Comparison of ENCODE assay signal across 13 cellular contexts in the genomic region with DNA sequence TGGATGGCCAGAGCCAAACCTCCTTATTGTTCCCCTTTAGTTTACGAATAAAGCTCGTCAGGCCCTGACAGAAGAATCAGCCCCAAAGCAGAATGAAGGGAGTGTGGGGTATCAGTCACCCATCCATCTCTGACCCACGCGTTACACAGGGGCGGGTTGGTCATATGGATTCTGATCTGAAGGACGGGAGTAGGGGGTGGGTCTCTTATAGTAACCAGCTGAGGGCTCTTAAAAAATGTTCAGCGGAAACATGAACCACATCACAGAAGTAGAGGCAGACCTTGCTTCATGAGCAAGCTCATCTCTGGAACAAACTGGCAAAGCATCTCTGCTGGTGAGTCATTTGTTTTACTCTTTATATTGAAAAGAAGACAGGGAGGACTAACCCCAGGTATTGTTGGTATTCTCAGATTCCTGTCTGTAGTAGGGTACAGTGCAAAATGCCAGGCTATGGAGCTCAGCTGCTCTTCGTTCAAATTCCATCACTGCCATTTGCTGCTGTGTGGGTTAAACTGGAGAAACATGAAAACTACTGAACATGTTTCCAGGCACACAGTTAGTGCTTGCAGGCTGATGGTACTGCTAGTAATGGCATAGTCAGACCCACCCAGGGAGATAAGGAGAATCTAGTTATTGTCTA. TPM values are rescaled to one million over a fixed set of nuclear protein-coding genes. Genes with fewer than 3 reads are reported as not detected.
A peak's percentile ranks its signal among the peaks of the same experiment; 100 is the strongest.
DNase-seq lines count a peak whose midpoint lies in the region; ATAC-seq and TF ChIP-seq lines count a peak whose summit lies in the region.
"Had no signal": no experiment of that assay in that cellular context is flagged by ENCODE, and none has a peak within 500 bp of the region (broad histone marks: within the 10 kb centered on the region; RNA-seq: fewer than 3 reads in every experiment).

A gene (plus strand): TSS at position 258 of the 640 bp plus-strand sequence. CDS start 3,018 bp downstream, outside the sequence.

- peak within 1 kb of the TSS; percentile 45 for H4K91ac ChIP-seq in trophoblast cell (ENCODE audit: low read depth, low read length)

- no peak within 1 kb of the TSS for H2BK12ac ChIP-seq in trophoblast cell (ENCODE audit: low read length)

- peaks cover 23 to 30% of the 10 kb centered on the region in 2 experiments for H3K4me1 ChIP-seq in trophoblast cell (ENCODE audit: control insufficient read depth in 1 of 2, insufficient read depth in 2 of 2, low read length in 2 of 2)
- H3K4me1 ChIP-seq: pancreas had no signal

- no peaks in the 10 kb centered on the region for H3K27me3 Mint-ChIP-seq in activated T-helper 2 cell treated with anti-CD3 and anti-CD28 coated beads, Interferon-gamma antibody, Interleukin-2, Interleukin-4, amounts not matched to agents 10 μg/mL and 5 μg/mL and 100 μg/mL, durations not matched to agents 14 hours and 24 hours and 36 hours (ENCODE audit: low read depth)
- no peaks in the 10 kb centered on the region for H3K27me3 Mint-ChIP-seq in stimulated activated naive CD8-positive, alpha-beta T cell treated with anti-CD3 and anti-CD28 coated beads, Interleukin-15, amount 100 ng/mL, for 72 hours

- peak within 1 kb of the TSS; percentile 50 for H3K27ac ChIP-seq in trophoblast cell (ENCODE audit: low read depth, low read length)
- no peak within 1 kb of the TSS for H3K27ac ChIP-seq in dorsolateral prefrontal cortex
- H3K27ac ChIP-seq: epithelial cell of prostate, pancreas, RWPE1 had no signal

- H3K27ac Mint-ChIP-seq in activated T-helper 2 cell treated with anti-CD3 and anti-CD28 coated beads, Interferon-gamma antibody, Interleukin-2, Interleukin-4, amounts not matched to agents 10 μg/mL and 5 μg/mL and 100 μg/mL, durations not matched to agents 14 hours and 24 hours and 36 hours, result peak within 1 kb of the TSS; percentile 82
- H3K27ac Mint-ChIP-seq in stimulated activated naive CD8-positive, alpha-beta T cell treated with anti-CD3 and anti-CD28 coated beads, Interleukin-15, amount 100 ng/mL, for 72 hours, result peak within 1 kb of the TSS in 1 of 2 donors; percentile 57

- H2BK120ac ChIP-seq in trophoblast cell (ENCODE audit: insufficient read depth, low read length, poor library complexity), result peak within 1 kb of the TSS; percentile 27

- H3K36me3 Mint-ChIP-seq in activated T-helper 2 cell treated with anti-CD3 and anti-CD28 coated beads, Interferon-gamma antibody, Interleukin-2, Interleukin-4, amounts not matched to agents 10 μg/mL and 5 μg/mL and 100 μg/mL, durations not matched to agents 14 hours and 24 hours and 36 hours (ENCODE audit: low read depth), result peaks cover 78% of the 10 kb centered on the region

- H2AFZ ChIP-seq in trophoblast cell (ENCODE audit: insufficient read depth, low read length, poor library complexity), result no peak within 1 kb of the TSS

- peak within 1 kb of the TSS; percentile 75 for H3K4me3 Mint-ChIP-seq in activated T-helper 2 cell treated with anti-CD3 and anti-CD28 coated beads, Interferon-gamma antibody, Interleukin-2, Interleukin-4, amounts not matched to agents 10 μg/mL and 5 μg/mL and 100 μg/mL, durations not matched to agents 14 hours and 24 hours and 36 hours (ENCODE audit: low read depth)
- peak within 1 kb of the TSS; percentile 22 to 53 for H3K4me3 Mint-ChIP-seq in stimulated activated naive CD8-positive, alpha-beta T cell treated with anti-CD3 and anti-CD28 coated beads, Interleukin-15, amount 100 ng/mL, for 72 hours

- no peak within 1 kb of the TSS for H3K18ac ChIP-seq in trophoblast cell (ENCODE audit: low read length)

- H3K9ac ChIP-seq in trophoblast cell (ENCODE audit: low read length), result no peak within 1 kb of the TSS

- peaks cover 75% of the 10 kb centered on the region for H3K4me1 Mint-ChIP-seq in activated T-helper 2 cell treated with anti-CD3 and anti-CD28 coated beads, Interferon-gamma antibody, Interleukin-2, Interleukin-4, amounts not matched to agents 10 μg/mL and 5 μg/mL and 100 μg/mL, durations not matched to agents 14 hours and 24 hours and 36 hours (ENCODE audit: low read depth)
- peaks cover 88% of the 10 kb centered on the region for H3K4me1 Mint-ChIP-seq in stimulated activated naive CD8-positive, alpha-beta T cell treated with anti-CD3 and anti-CD28 coated beads, Interleukin-15, amount 100 ng/mL, for 72 hours

- H3K4me3 ChIP-seq in trophoblast cell (ENCODE audit: low read depth, low read length), result no peak within 1 kb of the TSS
- no peak within 1 kb of the TSS for H3K4me3 ChIP-seq in dorsolateral prefrontal cortex
- H3K4me3 ChIP-seq: pancreas had no signal

- H3K79me1 ChIP-seq in trophoblast cell (ENCODE audit: low read length), result peaks cover 31% of the 10 kb centered on the region

- no peak for DNase-seq in activated CD4-positive, CD25-positive, alpha-beta regulatory T cell treated with anti-CD3 and anti-CD28 coated beads, Interleukin-2, amount 50 U/mL, for 72 hours
- DNase-seq in activated T-helper 2 cell treated with anti-CD3 and anti-CD28 coated beads, Interferon-gamma antibody, Interleukin-2, Interleukin-4, amounts not matched to agents 10 μg/mL and 5 μg/mL and 100 μg/mL, durations not matched to agents 14 hours and 24 hours and 36 hours (ENCODE audit: low spot score), result peak; percentile 33
- peak in 1 of 2 donors; percentile 39 for DNase-seq in trophoblast cell
- DNase-seq in stimulated activated naive CD8-positive, alpha-beta T cell treated with anti-CD3 and anti-CD28 coated beads, Interleukin-15, amount 100 ng/mL, for 72 hours, result peak; percentile 45 to 61
- DNase-seq in dorsolateral prefrontal cortex, result no peak
- DNase-seq in germinal center (ENCODE audit: low spot score), result no peak
- DNase-seq: NCI-H187 treated with DMSO at 0.1 percent for 48 hours, pancreas, substantia nigra had no signal

- no peaks in the 10 kb centered on the region for H3K27me3 ChIP-seq in trophoblast cell (ENCODE audit: insufficient read depth, low read length)
- H3K27me3 ChIP-seq in dorsolateral prefrontal cortex, result no peaks in the 10 kb centered on the region
- H3K27me3 ChIP-seq: pancreas had no signal

- H4K8ac ChIP-seq in trophoblast cell (ENCODE audit: low read depth, low read length), result peak within 1 kb of the TSS; percentile 7

- peaks cover 9 to 15% of the 10 kb centered on the region in 2 experiments for H3K36me3 ChIP-seq in trophoblast cell (ENCODE audit: control insufficient read depth in 1 of 2, insufficient read depth in 2 of 2, low read length in 2 of 2)

- H3K9me3 Mint-ChIP-seq in activated T-helper 2 cell treated with anti-CD3 and anti-CD28 coated beads, Interferon-gamma antibody, Interleukin-2, Interleukin-4, amounts not matched to agents 10 μg/mL and 5 μg/mL and 100 μg/mL, durations not matched to agents 14 hours and 24 hours and 36 hours, result peaks cover 3% of the 10 kb centered on the region
- no peaks in the 10 kb centered on the region for H3K9me3 Mint-ChIP-seq in stimulated activated naive CD8-positive, alpha-beta T cell treated with anti-CD3 and anti-CD28 coated beads, Interleukin-15, amount 100 ng/mL, for 72 hours

- no peak within 1 kb of the TSS for H4K12ac ChIP-seq in trophoblast cell (ENCODE audit: low read depth, low read length)

- H2BK5ac ChIP-seq in trophoblast cell (ENCODE audit: low read depth, low read length, poor library complexity), result peak within 1 kb of the TSS; percentile 47

- no peak for TF ChIP-seq CTCF in dorsolateral prefrontal cortex (IDR thresholded peaks at IDR 0.05 in 54 of 56, conservative IDR thresholded peaks at IDR 0.05 in 2 of 56; ENCODE audit: low read depth in 1 of 56, partially characterized antibody in 56 of 56)

- ATAC-seq in activated CD4-positive, CD25-positive, alpha-beta regulatory T cell treated with anti-CD3 and anti-CD28 coated beads, Interleukin-2, amount 50 U/mL, for 24 hours, result peak; percentile 80 to 84
- peak; percentile 91 for ATAC-seq in stimulated activated naive CD8-positive, alpha-beta T cell treated with anti-CD3 and anti-CD28 coated beads, Interleukin-15, amount 100 ng/mL, for 72 hours
- no peak for ATAC-seq in HG03039 (IDR thresholded peaks at IDR 0.05; ENCODE audit: unreplicated experiment)

- H3K14ac ChIP-seq in trophoblast cell (ENCODE audit: low read length), result peak within 1 kb of the TSS; percentile 4

- peak within 1 kb of the TSS; percentile 22 for H2AK5ac ChIP-seq in trophoblast cell (ENCODE audit: low read length)

- no peak within 1 kb of the TSS for H3K23ac ChIP-seq in trophoblast cell (ENCODE audit: low read length)

- no peak within 1 kb of the TSS for H3K4me2 ChIP-seq in trophoblast cell (ENCODE audit: low read length)

- peaks cover 3% of the 10 kb centered on the region for H3K9me3 ChIP-seq in trophoblast cell (ENCODE audit: insufficient read depth, low read depth, low read length)
- H3K9me3 ChIP-seq: pancreas had no signal

- peak within 1 kb of the TSS; percentile 25 for H3K4ac ChIP-seq in trophoblast cell (ENCODE audit: low read depth, low read length)

- WGBS in trophoblast cell (ENCODE audit: extremely low coverage, insufficient coverage, insufficient read length), result no CpG with 5 or more reads among the region's 8 CpGs

- H3K79me2 ChIP-seq in trophoblast cell (ENCODE audit: control insufficient read depth, insufficient read depth, low read length, poor library complexity), result peaks cover 2% of the 10 kb centered on the region

- intact Hi-C loops in activated T-helper 2 cell treated with anti-CD3 and anti-CD28 coated beads, Interferon-gamma antibody, Interleukin-2, Interleukin-4, amounts not matched to agents 10 μg/mL and 5 μg/mL and 100 μg/mL, durations not matched to agents 14 hours and 24 hours and 36 hours (cut with micrococcal nuclease), result loop anchor here (1.0 to 10.0 kb wide), 8 partner anchors 21 to 429 kb away; a partner anchor contains a TSS
- intact Hi-C loops in dorsolateral prefrontal cortex (cut with DNase I), result loop anchor here in 1 of 2 donors (5.0 kb wide), 1 partner anchor 429 kb away; a partner anchor contains a TSS

RNA-seq across cellular contexts. Expression of the gene that starts here (rescaled TPM):
- total RNA-seq in activated T-helper 2 cell treated with anti-CD3 and anti-CD28 coated beads, Interferon-gamma antibody, Interleukin-2, Interleukin-4, amounts not matched to agents 10 μg/mL and 5 μg/mL and 100 μg/mL, durations not matched to agents 14 hours and 24 hours and 36 hours, result 9.3 and 10.7 TPM in 2 replicates
- polyA plus RNA-seq in trophoblast cell (2013), result 7.7 and 8.8 TPM in 2 replicates
- 1 to 10 TPM in 1 of 120 experiments, under 1 TPM in 15, not detected in 104; 0.21 to 1.0 (median 0.45) TPM for total RNA-seq in dorsolateral prefrontal cortex

Comparison
In these comparisons a context has a peak if more than half of its experiments do, and no peak if none do; other contexts are left out.
1. DNase-seq: peak in activated T-helper 2 cell treated with anti-CD3 and anti-CD28 coated beads, Interferon-gamma antibody, Interleukin-2, Interleukin-4, amounts not matched to agents 10 μg/mL and 5 μg/mL and 100 μg/mL, durations not matched to agents 14 hours and 24 hours and 36 hours (single experiment) and stimulated activated naive CD8-positive, alpha-beta T cell treated with anti-CD3 and anti-CD28 coated beads, Interleukin-15, amount 100 ng/mL, for 72 hours (2 of 2); none in activated CD4-positive, CD25-positive, alpha-beta regulatory T cell treated with anti-CD3 and anti-CD28 coated beads, Interleukin-2, amount 50 U/mL, for 72 hours (single experiment), dorsolateral prefrontal cortex (0 of 10) and germinal center (single experiment).